Comparison of ENCODE assay signal across 8 cellular contexts in the genomic region with DNA sequence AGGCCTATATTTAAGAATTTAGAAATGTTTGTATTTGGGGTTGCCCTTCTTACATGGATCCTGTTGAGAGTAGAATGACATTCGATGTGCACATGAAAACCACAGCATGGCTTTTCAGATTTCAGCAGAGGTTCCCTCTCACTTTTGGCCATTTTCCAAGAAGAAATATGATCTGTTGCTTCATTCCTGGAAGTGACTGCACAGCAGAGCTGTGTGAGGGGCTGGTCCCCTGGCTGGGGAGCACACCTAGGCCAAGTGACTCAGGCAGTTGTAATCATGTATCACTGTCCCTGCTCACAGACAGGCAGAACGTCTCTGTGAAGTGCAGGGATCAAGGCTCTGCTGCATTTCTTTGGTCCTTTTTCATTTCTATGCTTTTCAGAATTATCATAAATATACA. TPM values are rescaled to one million over a fixed set of nuclear protein-coding genes. Genes with fewer than 3 reads are reported as not detected.
DNase-seq lines count a peak whose midpoint lies in the region; ATAC-seq and TF ChIP-seq lines count a peak whose summit lies in the region.

No MANE protein-coding gene starts in this region.

- H3K27ac Mint-ChIP-seq in progenitor cell of endocrine pancreas = no peak overlapping the region

- H3K36me3 Mint-ChIP-seq in progenitor cell of endocrine pancreas (ENCODE audit: insufficient read depth) = peaks cover 35% of the 10 kb centered on the region

- DNase-seq in AG20443 (ENCODE audit: low spot score) = peak; percentile 65
- DNase-seq in Kasumi-1 (lab: John Stamatoyannopoulos, UW) = peak; percentile 65 to 72
- peak; percentile 45 for DNase-seq in iPS-NIHi11 (ENCODE audit: low spot score)
- DNase-seq in activated effector memory CD4-positive, alpha-beta T cell treated with Interleukin-2 at 50 U/mL for 16 hours = no peak
- DNase-seq in progenitor cell of endocrine pancreas (ENCODE audit: low spot score, unreplicated experiment) = no peak

- H3K27me3 Mint-ChIP-seq in progenitor cell of endocrine pancreas = no peaks in the 10 kb centered on the region

- peaks cover 5% of the 10 kb centered on the region for H3K9me3 Mint-ChIP-seq in progenitor cell of endocrine pancreas (ENCODE audit: low read depth)

- no peak for TF ChIP-seq CTCF in progenitor cell of endocrine pancreas (IDR thresholded peaks at IDR 0.05; ENCODE audit: unreplicated experiment)

- peaks cover 7% of the 10 kb centered on the region for H3K4me1 Mint-ChIP-seq in progenitor cell of endocrine pancreas (ENCODE audit: low read depth)

- no peak overlapping the region for H3K4me3 Mint-ChIP-seq in progenitor cell of endocrine pancreas (ENCODE audit: low read depth)

- ATAC-seq in SK-N-SH treated with all-trans-retinoic acid at 6 μM for 48 hours (peak; percentile 91), GM21576 (IDR thresholded peaks at IDR 0.05; ENCODE audit: unreplicated experiment) (no peak), GM18502 (IDR thresholded peaks at IDR 0.05; ENCODE audit: poor library complexity, unreplicated experiment) (no peak)

TF ChIP-seq in SK-N-SH treated with all-trans-retinoic acid at 6 μM for 48 hours, 23 proteins besides CTCF, POLR2A, EP300 and RAD21:
- TF ChIP-seq CSDC2 (CRISPR knock-in tag; IDR thresholded peaks at IDR 0.05) (no peak), ARNTL (CRISPR knock-in tag; IDR thresholded peaks at IDR 0.05; ENCODE audit: borderline replicate concordance, low read depth) (no peak), GLIS3 (CRISPR knock-in tag; IDR thresholded peaks at IDR 0.05) (no peak), BACH2 (CRISPR knock-in tag; IDR thresholded peaks at IDR 0.05; ENCODE audit: borderline replicate concordance) (no peak), ZNF565 (CRISPR knock-in tag; conservative IDR thresholded peaks at IDR 0.05; ENCODE audit: low read depth) (no peak), ZC3H10 (CRISPR knock-in tag; IDR thresholded peaks at IDR 0.05) (no peak), CREB5 (CRISPR knock-in tag; IDR thresholded peaks at IDR 0.05; ENCODE audit: low read depth) (no peak), TCF4 (CRISPR knock-in tag; IDR thresholded peaks at IDR 0.05; ENCODE audit: borderline replicate concordance) (no peak)

RNA-seq across cellular contexts. Expression of gene AGT, which starts 32.3 kb away (rescaled TPM):
- 12.5 and 13.5 TPM in 2 replicates for total RNA-seq in progenitor cell of endocrine pancreas

RNA-seq across cellular contexts. Expression of gene COG2, which starts 39.3 kb away (rescaled TPM):
- 45.2 and 48.3 TPM in 2 replicates for total RNA-seq in progenitor cell of endocrine pancreas

Comparison
In these comparisons a context has a peak if more than half of its experiments do, and no peak if none do; other contexts are left out.
1. DNase-seq: peak in AG20443 (single experiment), Kasumi-1 (2 of 2) and iPS-NIHi11 (single experiment); none in activated effector memory CD4-positive, alpha-beta T cell treated with Interleukin-2 at 50 U/mL for 16 hours (single experiment) and progenitor cell of endocrine pancreas (single experiment).